ENCODE assay signal across 9 cellular contexts in the genomic region with DNA sequence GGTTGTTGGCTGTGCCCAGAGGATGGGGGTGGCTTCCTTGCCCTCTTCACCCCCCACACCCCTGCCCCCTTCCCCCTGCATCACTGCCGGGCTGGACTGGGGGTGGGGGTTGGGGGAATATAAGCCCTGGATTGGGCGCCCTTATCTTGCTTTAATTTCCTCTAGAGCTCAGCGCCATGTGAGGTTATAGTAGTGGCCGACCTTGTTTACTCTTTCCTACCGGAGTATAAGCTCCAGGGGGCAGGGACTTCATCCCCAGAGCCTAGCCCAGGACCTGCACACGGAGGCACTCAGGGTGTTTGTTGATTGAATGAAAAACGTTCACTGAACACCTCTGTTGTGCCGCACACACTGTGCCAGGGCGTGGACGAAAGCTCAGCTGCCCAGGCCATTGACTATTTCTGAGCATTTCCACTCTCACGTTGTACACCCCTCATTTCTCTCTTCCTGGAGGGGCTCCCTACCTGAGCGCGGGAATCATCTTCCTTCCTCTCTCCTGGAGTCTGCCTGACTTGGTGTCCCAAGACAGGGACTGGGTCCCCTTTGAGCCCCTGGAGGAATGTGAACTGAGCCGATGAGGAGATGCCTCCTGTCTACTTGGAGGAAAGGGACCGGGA. TPM values are rescaled to one million over a fixed set of nuclear protein-coding genes. Genes with fewer than 3 reads are reported as not detected.
DNase-seq lines count a peak whose midpoint lies in the region; ATAC-seq, FAIRE-seq and TF ChIP-seq lines count a peak whose summit lies in the region.
"Had no signal": no experiment of that assay in that cellular context is flagged by ENCODE, and none has a peak within 500 bp of the region (broad histone marks: within the 10 kb centered on the region; RNA-seq: fewer than 3 reads in every experiment).

No MANE protein-coding gene starts in this region.

- H3K27ac ChIP-seq in HepG2 (ENCODE audit: extremely low read length, insufficient read depth, low read length): no peak overlapping the region

- H3K4me3 Mint-ChIP-seq in activated CD4-positive, alpha-beta T cell treated with anti-CD3 and anti-CD28 coated beads, Interleukin-2, amount 10 ng/mL, durations not matched to agents 7 days and 5 days: peak overlapping the region; percentile 53
- peak overlapping the region; percentile 26 for H3K4me3 Mint-ChIP-seq in activated T-helper 1 cell treated with anti-CD3 and anti-CD28 coated beads, Interleukin-12 subunit alpha, Interleukin-12 subunit beta, Interleukin-2, Interleukin-4 antibody, amounts not matched to agents 30 ng/mL and 10 ng/mL and 1 ng/mL, durations not matched to agents 14 hours and 24 hours and 36 hours

- no peaks in the 10 kb centered on the region for H3K36me3 Mint-ChIP-seq in activated CD4-positive, alpha-beta T cell treated with anti-CD3 and anti-CD28 coated beads, Interleukin-2, amount 10 ng/mL, durations not matched to agents 7 days and 5 days (ENCODE audit: low read depth)
- H3K36me3 Mint-ChIP-seq in activated T-helper 1 cell treated with anti-CD3 and anti-CD28 coated beads, Interleukin-12 subunit alpha, Interleukin-12 subunit beta, Interleukin-2, Interleukin-4 antibody, amounts not matched to agents 30 ng/mL and 10 ng/mL and 1 ng/mL, durations not matched to agents 14 hours and 24 hours and 36 hours (ENCODE audit: low read depth): no peaks in the 10 kb centered on the region

- no peak for TF ChIP-seq RAD21 in HepG2 (CRISPR knock-in tag; IDR thresholded peaks at IDR 0.05)

- H3K79me2 ChIP-seq in HepG2 (ENCODE audit: insufficient read depth, low read length): no peaks in the 10 kb centered on the region

- no peak overlapping the region for H3K27ac Mint-ChIP-seq in activated CD4-positive, alpha-beta T cell treated with anti-CD3 and anti-CD28 coated beads, Interleukin-2, amount 10 ng/mL, durations not matched to agents 7 days and 5 days
- no peak overlapping the region for H3K27ac Mint-ChIP-seq in activated T-helper 1 cell treated with anti-CD3 and anti-CD28 coated beads, Interleukin-12 subunit alpha, Interleukin-12 subunit beta, Interleukin-2, Interleukin-4 antibody, amounts not matched to agents 30 ng/mL and 10 ng/mL and 1 ng/mL, durations not matched to agents 14 hours and 24 hours and 36 hours

- peak overlapping the region; percentile 82 for H2AFZ ChIP-seq in HepG2 (ENCODE audit: low read length)

- ATAC-seq in HepG2 (peak; percentile 4), HG03196 (IDR thresholded peaks at IDR 0.05; ENCODE audit: unreplicated experiment) (no peak), HG03439 (IDR thresholded peaks at IDR 0.05; ENCODE audit: unreplicated experiment) (no peak), sciatic nerve (no peak)

- peaks cover 42% of the 10 kb centered on the region for H3K4me1 Mint-ChIP-seq in activated CD4-positive, alpha-beta T cell treated with anti-CD3 and anti-CD28 coated beads, Interleukin-2, amount 10 ng/mL, durations not matched to agents 7 days and 5 days
- peaks cover 42% of the 10 kb centered on the region for H3K4me1 Mint-ChIP-seq in activated T-helper 1 cell treated with anti-CD3 and anti-CD28 coated beads, Interleukin-12 subunit alpha, Interleukin-12 subunit beta, Interleukin-2, Interleukin-4 antibody, amounts not matched to agents 30 ng/mL and 10 ng/mL and 1 ng/mL, durations not matched to agents 14 hours and 24 hours and 36 hours (ENCODE audit: low read depth)

- BruUV-seq in HepG2 (replicated peaks; lab: Mats Ljungman, UMichigan): no TSS peak

- CTCF ChIA-PET in activated CD4-positive, alpha-beta T cell treated with anti-CD3 and anti-CD28 coated beads, Interleukin-2, amount 10 ng/mL, durations not matched to agents 7 days and 5 days (lab: Charles Lee): interaction anchor here (0.6 to 4.8 kb wide), 25 partner anchors 12 to 185 kb away, joined by 3 to 31 read pairs (median 4); a partner anchor contains a TSS
- CTCF ChIA-PET in HepG2 (lab: Yijun Ruan, JAX; ENCODE audit: low intra/inter-chr PET ratio, low total read pairs): interaction anchor here (0.7 to 2.6 kb wide), 7 partner anchors 45 to 162 kb away, joined by 3 to 40 read pairs (median 4); a partner anchor contains a TSS

- H3K4me1 ChIP-seq in HepG2 (ENCODE audit: insufficient read depth, low read length): peaks cover 40% of the 10 kb centered on the region

- H4K20me1 ChIP-seq in HepG2 (ENCODE audit: insufficient read depth, low read length): no peaks in the 10 kb centered on the region

- TF ChIP-seq EP300 in HepG2 (IDR thresholded peaks at IDR 0.05; ENCODE audit: low read depth in 2 of 2, low read length in 2 of 2): no peak
- no peak for TF ChIP-seq EP300 in HepG2 (CRISPR knock-in tag; IDR thresholded peaks at IDR 0.05; ENCODE audit: borderline replicate concordance)

- peak overlapping the region; percentile 51 to 75 (median 53) for H3K4me3 ChIP-seq in HepG2 (replicated peaks in 1 of 3; ENCODE audit: insufficient read depth in 1 of 3, low read depth in 2 of 3, low read length in 3 of 3)

- peaks cover 1 to 23% of the 10 kb centered on the region in 2 experiments; a peak in 3 of 5 replicates for H3K27me3 ChIP-seq in HepG2 (ENCODE audit: control insufficient read depth in 1 of 2, insufficient read depth in 2 of 2, low read length in 2 of 2)

- H3K36me3 ChIP-seq in HepG2 (replicated peaks in 1 of 2; ENCODE audit: control insufficient read depth in 1 of 2, insufficient read depth in 2 of 2, low read length in 2 of 2): no peaks in the 10 kb centered on the region

- FAIRE-seq in HepG2 (lab: Jason Lieb, UNC): no peak
- FAIRE-seq: TTC549 had no signal

- H3K9me3 ChIP-seq in HepG2 (ENCODE audit: low read length): no peaks in the 10 kb centered on the region

- in situ Hi-C loops in HepG2 (cut with HindIII; ENCODE audit: extremely low pct_ligation_motif_present, low pct_unique_long_range_greater_than_20kb): loop anchor here (5.0 kb wide), 2 partner anchors 84 to 164 kb away; no protein-coding TSS in a partner anchor

- no peak for TF ChIP-seq POLR2A in HepG2 (IDR thresholded peaks at IDR 0.05; ENCODE audit: insufficient read depth in 1 of 2, low read depth in 2 of 2, low read length in 2 of 2)

- 27% methylated on average over 15 of the region's 15 CpGs for WGBS in HepG2 (ENCODE audit: low lambda C conversion rate)

- POLR2A ChIA-PET in activated CD4-positive, alpha-beta T cell treated with anti-CD3 and anti-CD28 coated beads, Interleukin-2, amount 10 ng/mL, durations not matched to agents 7 days and 5 days (lab: Charles Lee): interaction anchor here (0.7 kb wide), 1 partner anchor 83 kb away, joined by 3 read pairs; no protein-coding TSS in a partner anchor
- POLR2A ChIA-PET in HepG2 (lab: Yijun Ruan, JAX): interaction anchor here (1.0 to 2.0 kb wide), 4 partner anchors 49 to 139 kb away, joined by 3 to 13 read pairs (median 6); no protein-coding TSS in a partner anchor

- no peak for DNase-seq in activated CD4-positive, alpha-beta T cell treated with anti-CD3 and anti-CD28 coated beads, Interleukin-2, amount 10 ng/mL, durations not matched to agents 7 days and 5 days
- no peak for DNase-seq in activated CD4-positive, alpha-beta T cell treated with anti-CD3 and anti-CD28 coated beads, Interleukin-2, amount 50 U/mL, for 48 hours
- DNase-seq in activated T-helper 1 cell treated with anti-CD3 and anti-CD28 coated beads, Interleukin-12 subunit alpha, Interleukin-12 subunit beta, Interleukin-2, Interleukin-4 antibody, amounts not matched to agents 30 ng/mL and 10 ng/mL and 1 ng/mL, durations not matched to agents 14 hours and 24 hours and 36 hours (ENCODE audit: low spot score): no peak
- DNase-seq in HepG2 (ENCODE audit: low spot score): no peak
- peak; percentile 22 for DNase-seq in superior temporal gyrus (ENCODE audit: extremely low spot score)
- DNase-seq in sciatic nerve (ENCODE audit: low spot score): no peak

- no peak for TF ChIP-seq CTCF in HepG2 (CRISPR knock-in tag; IDR thresholded peaks at IDR 0.05)

- no peaks in the 10 kb centered on the region for H3K9me3 Mint-ChIP-seq in activated CD4-positive, alpha-beta T cell treated with anti-CD3 and anti-CD28 coated beads, Interleukin-2, amount 10 ng/mL, durations not matched to agents 7 days and 5 days
- H3K9me3 Mint-ChIP-seq in activated T-helper 1 cell treated with anti-CD3 and anti-CD28 coated beads, Interleukin-12 subunit alpha, Interleukin-12 subunit beta, Interleukin-2, Interleukin-4 antibody, amounts not matched to agents 30 ng/mL and 10 ng/mL and 1 ng/mL, durations not matched to agents 14 hours and 24 hours and 36 hours: no peaks in the 10 kb centered on the region

- peak overlapping the region; percentile 96 for H3K4me2 ChIP-seq in HepG2 (ENCODE audit: low read depth, low read length)

- peak overlapping the region; percentile 34; the same call in 1 of the 2 replicates for H3K9ac ChIP-seq in HepG2 (ENCODE audit: insufficient read depth, low read depth, low read length)

- intact Hi-C loops in activated T-helper 1 cell treated with anti-CD3 and anti-CD28 coated beads, Interleukin-12 subunit alpha, Interleukin-12 subunit beta, Interleukin-2, Interleukin-4 antibody, amounts not matched to agents 30 ng/mL and 10 ng/mL and 1 ng/mL, durations not matched to agents 14 hours and 24 hours and 36 hours (cut with micrococcal nuclease): loop anchor here (1.0 to 10.0 kb wide), 5 partner anchors 66 to 558 kb away; no protein-coding TSS in a partner anchor
- intact Hi-C loops in HepG2 (cut with micrococcal nuclease; ENCODE audit: unreplicated experiment): loop anchor here (1.0 kb wide), 5 partner anchors 57 to 162 kb away; no protein-coding TSS in a partner anchor
- intact Hi-C loops in sciatic nerve (cut with DNase I): loop anchor here (5.0 kb wide), 1 partner anchor 164 kb away; no protein-coding TSS in a partner anchor

- H3K27me3 Mint-ChIP-seq in activated CD4-positive, alpha-beta T cell treated with anti-CD3 and anti-CD28 coated beads, Interleukin-2, amount 10 ng/mL, durations not matched to agents 7 days and 5 days: peaks cover 12% of the 10 kb centered on the region
- H3K27me3 Mint-ChIP-seq in activated T-helper 1 cell treated with anti-CD3 and anti-CD28 coated beads, Interleukin-12 subunit alpha, Interleukin-12 subunit beta, Interleukin-2, Interleukin-4 antibody, amounts not matched to agents 30 ng/mL and 10 ng/mL and 1 ng/mL, durations not matched to agents 14 hours and 24 hours and 36 hours (ENCODE audit: insufficient read depth): peaks cover 41% of the 10 kb centered on the region

RNA-seq across cellular contexts. Expression of a gene that starts 9.3 kb away (rescaled TPM):
- total RNA-seq in activated CD4-positive, alpha-beta T cell treated with anti-CD3 and anti-CD28 coated beads, Interleukin-2, amount 10 ng/mL, durations not matched to agents 7 days and 5 days: under 1 TPM in 1 of 2 experiments, not detected in 1; 0.71 TPM
- not detected in 2 replicates for total RNA-seq in activated T-helper 1 cell treated with anti-CD3 and anti-CD28 coated beads, Interleukin-12 subunit alpha, Interleukin-12 subunit beta, Interleukin-2, Interleukin-4 antibody, amounts not matched to agents 30 ng/mL and 10 ng/mL and 1 ng/mL, durations not matched to agents 14 hours and 24 hours and 36 hours
- total RNA-seq in HepG2 (2016; rRNA removed; fragmentation: Illumina TruSeq; extraction: Trizol) (not detected in 2 replicates), sciatic nerve (not detected)
- total RNA-seq in HepG2 (2016; cell fraction: cytosol; rRNA removed; fragmentation: Illumina TruSeq; extraction: Trizol; ENCODE audit: low read depth): not detected in 2 replicates
- not detected in 2 replicates for total RNA-seq in HepG2 (2016; cell fraction: insoluble cytoplasmic fraction; rRNA removed; fragmentation: Illumina TruSeq; extraction: Trizol)
- not detected in 2 replicates for total RNA-seq in HepG2 (2016; cell fraction: membrane; rRNA removed; fragmentation: Illumina TruSeq; extraction: Trizol)
- total RNA-seq in HepG2 (2016; cell fraction: nucleus; rRNA removed; fragmentation: Illumina TruSeq; extraction: Trizol): not detected in 2 replicates
- polyA plus RNA-seq in HepG2 (2011; rRNA removed): not detected in 2 replicates
- polyA plus RNA-seq in HepG2 (2011; cell fraction: cytosol; rRNA removed): not detected in 2 replicates
- not detected in 2 replicates for polyA plus RNA-seq in HepG2 (2011; cell fraction: nucleus; rRNA removed)
- not detected in 2 replicates for polyA plus RNA-seq in HepG2 (2012)
- polyA plus RNA-seq in HepG2 (2016; cell fraction: cytosol; fragmentation: Illumina TruSeq; extraction: Trizol; ENCODE audit: low read depth): not detected in 2 replicates
- polyA plus RNA-seq in HepG2 (2016; cell fraction: insoluble cytoplasmic fraction; fragmentation: Illumina TruSeq; extraction: Trizol; ENCODE audit: low read depth): not detected in 2 replicates
- not detected in 2 replicates for polyA plus RNA-seq in HepG2 (2016; cell fraction: membrane; fragmentation: Illumina TruSeq; extraction: Trizol; ENCODE audit: low read depth)
- polyA plus RNA-seq in HepG2 (2016; cell fraction: nucleus; fragmentation: Illumina TruSeq; extraction: Trizol; ENCODE audit: insufficient read depth, low read depth): not detected in 2 replicates
- not detected in 2 replicates for polyA minus RNA-seq in HepG2 (2011; rRNA and poly(A)+ RNA removed; ENCODE audit: low replicate concordance)
- not detected in 2 replicates for polyA minus RNA-seq in HepG2 (2011; cell fraction: cytosol; rRNA and poly(A)+ RNA removed)
- polyA minus RNA-seq in HepG2 (2011; cell fraction: nucleus; rRNA and poly(A)+ RNA removed): not detected in 2 replicates

RNA-seq across cellular contexts. Expression of a gene that starts 50.7 kb away (rescaled TPM):
- under 1 TPM in 1 of 2 experiments, not detected in 1; 0.15 TPM for total RNA-seq in activated CD4-positive, alpha-beta T cell treated with anti-CD3 and anti-CD28 coated beads, Interleukin-2, amount 10 ng/mL, durations not matched to agents 7 days and 5 days
- 0.15 TPM in 1 of 2 replicates, not detected in the other for total RNA-seq in activated T-helper 1 cell treated with anti-CD3 and anti-CD28 coated beads, Interleukin-12 subunit alpha, Interleukin-12 subunit beta, Interleukin-2, Interleukin-4 antibody, amounts not matched to agents 30 ng/mL and 10 ng/mL and 1 ng/mL, durations not matched to agents 14 hours and 24 hours and 36 hours
- total RNA-seq in HepG2 (2016; rRNA removed; fragmentation: Illumina TruSeq; extraction: Trizol): 147 and 152 TPM in 2 replicates
- 25.4 and 28.7 TPM in 2 replicates for total RNA-seq in HepG2 (2016; cell fraction: cytosol; rRNA removed; fragmentation: Illumina TruSeq; extraction: Trizol; ENCODE audit: low read depth)
- 131 and 146 TPM in 2 replicates for total RNA-seq in HepG2 (2016; cell fraction: insoluble cytoplasmic fraction; rRNA removed; fragmentation: Illumina TruSeq; extraction: Trizol)
- 109 and 116 TPM in 2 replicates for total RNA-seq in HepG2 (2016; cell fraction: membrane; rRNA removed; fragmentation: Illumina TruSeq; extraction: Trizol)
- total RNA-seq in HepG2 (2016; cell fraction: nucleus; rRNA removed; fragmentation: Illumina TruSeq; extraction: Trizol): 72.4 and 86.5 TPM in 2 replicates
- polyA plus RNA-seq in HepG2 (2011; rRNA removed): 203 and 242 TPM in 2 replicates
- 134 and 156 TPM in 2 replicates for polyA plus RNA-seq in HepG2 (2011; cell fraction: cytosol; rRNA removed)
- 216 and 271 TPM in 2 replicates for polyA plus RNA-seq in HepG2 (2011; cell fraction: nucleus; rRNA removed)
- 95.0 and 118 TPM in 2 replicates for polyA plus RNA-seq in HepG2 (2012)
- polyA plus RNA-seq in HepG2 (2016; cell fraction: cytosol; fragmentation: Illumina TruSeq; extraction: Trizol; ENCODE audit: low read depth): 32.1 and 34.1 TPM in 2 replicates
- polyA plus RNA-seq in HepG2 (2016; cell fraction: insoluble cytoplasmic fraction; fragmentation: Illumina TruSeq; extraction: Trizol; ENCODE audit: low read depth): 143 and 164 TPM in 2 replicates
- 89.2 and 92.3 TPM in 2 replicates for polyA plus RNA-seq in HepG2 (2016; cell fraction: membrane; fragmentation: Illumina TruSeq; extraction: Trizol; ENCODE audit: low read depth)
- polyA plus RNA-seq in HepG2 (2016; cell fraction: nucleus; fragmentation: Illumina TruSeq; extraction: Trizol; ENCODE audit: insufficient read depth, low read depth): 155 and 158 TPM in 2 replicates
- 0.05 and 126 TPM in 2 replicates for polyA minus RNA-seq in HepG2 (2011; rRNA and poly(A)+ RNA removed; ENCODE audit: low replicate concordance)
- 48.1 and 75.6 TPM in 2 replicates for polyA minus RNA-seq in HepG2 (2011; cell fraction: cytosol; rRNA and poly(A)+ RNA removed)
- polyA minus RNA-seq in HepG2 (2011; cell fraction: nucleus; rRNA and poly(A)+ RNA removed): 48.4 and 62.5 TPM in 2 replicates
- 2.7 TPM for total RNA-seq in sciatic nerve
